In genomic region chr10:25017661-25018060, GRCh38 we compare ENCODE assay signal across 9 cellular contexts. TPM values are rescaled to one million over a fixed set of nuclear protein-coding genes. Genes with fewer than 3 reads are reported as not detected.
A peak's percentile ranks its signal among the peaks of the same experiment; 100 is the strongest.
DNase-seq lines count a peak whose midpoint lies in the region; ATAC-seq, FAIRE-seq and TF ChIP-seq lines count a peak whose summit lies in the region.
"Had no signal": no experiment of that assay in that cellular context is flagged by ENCODE, and none has a peak within 500 bp of the region (broad histone marks: within the 10 kb centered on the region; RNA-seq: fewer than 3 reads in every experiment).

No MANE protein-coding gene starts in this region.

- no peak for TF ChIP-seq POLR2A in vagina (IDR thresholded peaks at IDR 0.05)

- ATAC-seq in stimulated activated naive CD8-positive, alpha-beta T cell treated with anti-CD3 and anti-CD28 coated beads, Interleukin-15, Interleukin-2, amounts not matched to agents 100 U/mL and 50 U/mL, for 24 hours: no peak
- no peak for ATAC-seq in GM21381 (IDR thresholded peaks at IDR 0.05; ENCODE audit: unreplicated experiment)

- peaks cover 4% of the 10 kb centered on the region for H3K4me1 ChIP-seq in astrocyte (ENCODE audit: insufficient read depth, low read length)
- H3K4me1 ChIP-seq in mesodermal cell (ENCODE audit: control insufficient read depth, insufficient read depth, low read length, poor library complexity, severe bottlenecking): peaks cover 3% of the 10 kb centered on the region
- peaks cover 16% of the 10 kb centered on the region for H3K4me1 ChIP-seq in vagina

- 94 to 100% methylated on average over 4 of the region's 6 CpGs for WGBS in mesodermal cell (ENCODE audit: insufficient coverage in 2 of 2), 2 experiments

- no peak for DNase-seq in stimulated activated naive CD8-positive, alpha-beta T cell treated with anti-CD3 and anti-CD28 coated beads, Interleukin-15, Interleukin-2, amounts not matched to agents 100 U/mL and 50 U/mL, for 24 hours
- no peak for DNase-seq in astrocyte (ENCODE audit: low read depth)
- no peak for DNase-seq in vagina (ENCODE audit: extremely low spot score in 2 of 2)
- DNase-seq in NCI-H446 treated with DMSO at 0.1 percent for 48 hours (lab: John Stamatoyannopoulos, UW): no peak
- DNase-seq in 8988T: no peak

- H3K4me2 ChIP-seq in astrocyte (ENCODE audit: low read length): peak overlapping the region; percentile 91

- H3K9me3 ChIP-seq in astrocyte (ENCODE audit: insufficient read depth, low read depth, low read length) (no peaks in the 10 kb centered on the region), mesodermal cell (ENCODE audit: control insufficient read depth, low read length) (no peaks in the 10 kb centered on the region), vagina (no peaks in the 10 kb centered on the region)

- H3K27me3 Mint-ChIP-seq in stimulated activated naive CD8-positive, alpha-beta T cell treated with anti-CD3 and anti-CD28 coated beads, Interleukin-15, Interleukin-2, amounts not matched to agents 100 ng/mL and 50 ng/mL, for 24 hours: no peaks in the 10 kb centered on the region
- no peaks in the 10 kb centered on the region for H3K27me3 Mint-ChIP-seq in astrocyte (ENCODE audit: low read depth, unreplicated experiment)

- TF ChIP-seq CTCF in astrocyte (IDR thresholded peaks at IDR 0.05; ENCODE audit: insufficient read depth, low read depth, low read length): no peak
- TF ChIP-seq CTCF in vagina (IDR thresholded peaks at IDR 0.05): no peak

- peak overlapping the region; percentile 91 for H3K4me3 Mint-ChIP-seq in stimulated activated naive CD8-positive, alpha-beta T cell treated with anti-CD3 and anti-CD28 coated beads, Interleukin-15, Interleukin-2, amounts not matched to agents 100 ng/mL and 50 ng/mL, for 24 hours
- peak overlapping the region; percentile 91 for H3K4me3 Mint-ChIP-seq in astrocyte (ENCODE audit: unreplicated experiment)

- H3K4me1 Mint-ChIP-seq in stimulated activated naive CD8-positive, alpha-beta T cell treated with anti-CD3 and anti-CD28 coated beads, Interleukin-15, Interleukin-2, amounts not matched to agents 100 ng/mL and 50 ng/mL, for 24 hours (ENCODE audit: low read depth): peaks cover 23% of the 10 kb centered on the region
- no peaks in the 10 kb centered on the region for H3K4me1 Mint-ChIP-seq in astrocyte (ENCODE audit: low read depth, unreplicated experiment)

- no peaks in the 10 kb centered on the region for H4K20me1 ChIP-seq in astrocyte (ENCODE audit: insufficient read depth, low read length)

- H3K27ac Mint-ChIP-seq in stimulated activated naive CD8-positive, alpha-beta T cell treated with anti-CD3 and anti-CD28 coated beads, Interleukin-15, Interleukin-2, amounts not matched to agents 100 ng/mL and 50 ng/mL, for 24 hours: peak overlapping the region; percentile 98
- H3K27ac Mint-ChIP-seq in astrocyte (ENCODE audit: unreplicated experiment): peak overlapping the region; percentile 87

- no peaks in the 10 kb centered on the region for H3K9me3 Mint-ChIP-seq in stimulated activated naive CD8-positive, alpha-beta T cell treated with anti-CD3 and anti-CD28 coated beads, Interleukin-15, Interleukin-2, amounts not matched to agents 100 ng/mL and 50 ng/mL, for 24 hours
- no peaks in the 10 kb centered on the region for H3K9me3 Mint-ChIP-seq in astrocyte (ENCODE audit: unreplicated experiment)

- intact Hi-C loops in vagina (cut with DNase I): loop anchor here (10.0 kb wide), 1 partner anchor 293 kb away; the partner anchor contains the start of gene ARHGAP21

- H2AFZ ChIP-seq in astrocyte (ENCODE audit: low read depth, low read length): no peak overlapping the region

- FAIRE-seq in astrocyte (lab: Jason Lieb, UNC): no peak
- FAIRE-seq: TTC549 had no signal

- no peaks in the 10 kb centered on the region for H3K36me3 ChIP-seq in astrocyte (ENCODE audit: insufficient read depth, low read length)
- H3K36me3 ChIP-seq in mesodermal cell (ENCODE audit: control insufficient read depth, insufficient read depth, low read length): no peaks in the 10 kb centered on the region
- H3K36me3 ChIP-seq in vagina: no peaks in the 10 kb centered on the region

- no peaks in the 10 kb centered on the region for H3K27me3 ChIP-seq in astrocyte (ENCODE audit: insufficient read depth, low read length)
- no peaks in the 10 kb centered on the region for H3K27me3 ChIP-seq in vagina

- peak overlapping the region; percentile 86 for H3K9ac ChIP-seq in astrocyte (ENCODE audit: low read length)

- peaks cover 3% of the 10 kb centered on the region for H3K36me3 Mint-ChIP-seq in stimulated activated naive CD8-positive, alpha-beta T cell treated with anti-CD3 and anti-CD28 coated beads, Interleukin-15, Interleukin-2, amounts not matched to agents 100 ng/mL and 50 ng/mL, for 24 hours (ENCODE audit: low read depth)
- H3K36me3 Mint-ChIP-seq in astrocyte (ENCODE audit: low read depth, unreplicated experiment): no peaks in the 10 kb centered on the region

- H3K79me2 ChIP-seq in astrocyte (ENCODE audit: insufficient read depth, low read length): peaks cover 9% of the 10 kb centered on the region

- no peak overlapping the region for H3K27ac ChIP-seq in astrocyte (ENCODE audit: low read depth, low read length)
- H3K27ac ChIP-seq in mesodermal cell (ENCODE audit: low read depth, low read length, severe bottlenecking): no peak overlapping the region
- H3K27ac ChIP-seq in vagina: peak overlapping the region; percentile 90

- H3K4me3 ChIP-seq in astrocyte (ENCODE audit: insufficient read depth, low read depth, low read length) (peak overlapping the region; percentile 72), mesodermal cell (ENCODE audit: extremely low read depth, insufficient read depth, low read length, poor library complexity, severe bottlenecking) (peak overlapping the region; percentile 57), vagina (peak overlapping the region; percentile 73 to 82)

RNA-seq across cellular contexts. Expression of gene THNSL1, which starts 1.2 kb away (rescaled TPM):
- 2.7 and 3.1 TPM in 2 replicates for total RNA-seq in astrocyte
- 4.3 TPM for polyA plus RNA-seq in mesodermal cell (2013, experiment 1 of 2)
- polyA plus RNA-seq in mesodermal cell (2013, experiment 2 of 2): 4.5 TPM
- 2.0 TPM for total RNA-seq in vagina

RNA-seq across cellular contexts. Expression of gene ENKUR, which starts 1.7 kb away (rescaled TPM):
- total RNA-seq in astrocyte (0.22 and 0.34 TPM in 2 replicates), vagina (not detected)
- polyA plus RNA-seq in mesodermal cell (2013, experiment 1 of 2): 1.2 TPM
- polyA plus RNA-seq in mesodermal cell (2013, experiment 2 of 2): 0.20 TPM
